Comparison of ENCODE assay signal across 8 cellular contexts in the genomic region with DNA sequence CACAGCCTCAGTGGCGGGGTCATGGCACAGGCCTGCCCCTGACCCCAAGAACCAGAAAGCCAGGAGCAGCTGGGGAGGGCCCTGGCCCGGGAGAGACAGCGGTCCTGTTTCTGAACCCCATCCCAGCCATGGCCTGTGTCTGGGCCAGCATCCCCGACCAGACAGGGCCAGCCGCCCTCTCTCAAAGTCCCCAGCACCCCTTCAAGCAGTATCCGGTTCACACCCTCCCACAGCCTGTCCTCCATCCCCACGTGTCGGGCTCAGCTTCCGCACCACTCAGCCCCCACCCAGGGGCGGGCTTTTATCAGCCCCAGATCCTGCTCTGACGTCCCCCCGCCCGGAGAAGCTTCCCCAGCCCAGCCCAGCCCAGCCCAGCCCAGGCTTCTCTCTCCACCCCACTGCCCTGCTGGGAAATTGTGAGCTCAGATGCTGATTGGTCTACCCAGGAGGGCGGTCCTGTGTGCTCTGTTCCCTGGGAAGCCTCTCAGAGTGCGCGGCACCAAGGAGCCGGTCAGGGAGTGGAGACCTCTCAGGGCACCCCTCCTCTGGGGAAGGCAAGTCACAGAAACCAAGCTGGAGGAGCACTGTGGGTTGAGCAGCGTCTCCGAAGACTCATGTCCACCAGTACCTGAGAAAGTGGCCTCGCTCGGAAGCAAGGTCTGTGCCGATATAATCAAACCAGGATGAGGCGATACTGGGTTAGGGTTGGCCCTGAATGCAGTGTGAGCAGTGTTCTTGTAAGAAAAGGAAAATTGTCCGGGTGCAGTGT. TPM values are rescaled to one million over a fixed set of nuclear protein-coding genes. Genes with fewer than 3 reads are reported as not detected.
DNase-seq lines count a peak whose midpoint lies in the region; ATAC-seq and TF ChIP-seq lines count a peak whose summit lies in the region.

No MANE protein-coding gene starts in this region.

- peaks cover 30% of the 10 kb centered on the region for H3K4me1 Mint-ChIP-seq in activated CD8-positive, alpha-beta memory T cell treated with anti-CD3 and anti-CD28 coated beads, Interleukin-2, amount 10 ng/mL, durations not matched to agents 7 days and 5 days
- H3K4me1 Mint-ChIP-seq in memory B cell = peaks cover 20% of the 10 kb centered on the region

- peak; percentile 95 for DNase-seq in AG08395 (ENCODE audit: low spot score)
- peak; percentile 87 for DNase-seq in GM20000 (ENCODE audit: low spot score)
- DNase-seq in NCI-H510A (lab: John Stamatoyannopoulos, UW) = peak; percentile 89
- peak; percentile 94 for DNase-seq in activated CD8-positive, alpha-beta memory T cell treated with anti-CD3 and anti-CD28 coated beads, Interleukin-2, amount 10 ng/mL, durations not matched to agents 7 days and 5 days
- DNase-seq in memory B cell (ENCODE audit: low spot score in 2 of 2) = no peak
- peak; percentile 66 for DNase-seq in stimulated activated CD8-positive, alpha-beta memory T cell treated with anti-CD3 and anti-CD28 coated beads, Interleukin-12 subunit alpha, Interleukin-12 subunit beta, amount 100 ng/mL, for 24 hours (ENCODE audit: extremely low read depth)

- H3K36me3 Mint-ChIP-seq in activated CD8-positive, alpha-beta memory T cell treated with anti-CD3 and anti-CD28 coated beads, Interleukin-2, amount 10 ng/mL, durations not matched to agents 7 days and 5 days = no peaks in the 10 kb centered on the region
- H3K36me3 Mint-ChIP-seq in memory B cell = no peaks in the 10 kb centered on the region

- no peak for TF ChIP-seq CTCF in GM20000 (IDR thresholded peaks at IDR 0.05; ENCODE audit: extremely low read depth, missing control alignments)

- peak overlapping the region; percentile 31 for H3K9ac ChIP-seq in endocrine pancreas (ENCODE audit: control insufficient read depth, insufficient read depth, low read length)

- H3K27ac Mint-ChIP-seq in activated CD8-positive, alpha-beta memory T cell treated with anti-CD3 and anti-CD28 coated beads, Interleukin-2, amount 10 ng/mL, durations not matched to agents 7 days and 5 days = peak overlapping the region; percentile 80
- peak overlapping the region; percentile 47 for H3K27ac Mint-ChIP-seq in memory B cell

- H3K4me1 ChIP-seq in endocrine pancreas (ENCODE audit: control insufficient read depth, insufficient read depth, low read length) = no peaks in the 10 kb centered on the region

- no peaks in the 10 kb centered on the region for H3K36me3 ChIP-seq in endocrine pancreas (ENCODE audit: control insufficient read depth, insufficient read depth, low read length)

- H3K4me3 ChIP-seq in endocrine pancreas (ENCODE audit: control insufficient read depth, insufficient read depth, low read length) = peak overlapping the region; percentile 8

- peak overlapping the region; percentile 85 for H3K4me3 Mint-ChIP-seq in activated CD8-positive, alpha-beta memory T cell treated with anti-CD3 and anti-CD28 coated beads, Interleukin-2, amount 10 ng/mL, durations not matched to agents 7 days and 5 days
- peak overlapping the region; percentile 80 for H3K4me3 Mint-ChIP-seq in memory B cell

- ATAC-seq in activated CD8-positive, alpha-beta memory T cell treated with anti-CD3 and anti-CD28 coated beads, Interleukin-2, amount 10 ng/mL, durations not matched to agents 7 days and 5 days = peak; percentile 70
- ATAC-seq in memory B cell (ENCODE audit: low read depth) (peak; percentile 19), HG02870 (IDR thresholded peaks at IDR 0.05; ENCODE audit: unreplicated experiment) (no peak)

- CTCF ChIA-PET in activated CD8-positive, alpha-beta memory T cell treated with anti-CD3 and anti-CD28 coated beads, Interleukin-2, amount 10 ng/mL, durations not matched to agents 7 days and 5 days (lab: Charles Lee) = interaction anchor here (0.8 to 8.0 kb wide), 10 partner anchors 25 to 192 kb away, joined by 3 to 217 read pairs (median 3); a partner anchor contains a TSS

- no peaks in the 10 kb centered on the region for H3K27me3 Mint-ChIP-seq in activated CD8-positive, alpha-beta memory T cell treated with anti-CD3 and anti-CD28 coated beads, Interleukin-2, amount 10 ng/mL, durations not matched to agents 7 days and 5 days
- H3K27me3 Mint-ChIP-seq in memory B cell = no peaks in the 10 kb centered on the region

- no peaks in the 10 kb centered on the region for H3K27me3 ChIP-seq in endocrine pancreas (ENCODE audit: control insufficient read depth, insufficient read depth, low read length)

- H3K9me3 Mint-ChIP-seq in activated CD8-positive, alpha-beta memory T cell treated with anti-CD3 and anti-CD28 coated beads, Interleukin-2, amount 10 ng/mL, durations not matched to agents 7 days and 5 days (ENCODE audit: low read depth) = no peaks in the 10 kb centered on the region
- no peaks in the 10 kb centered on the region for H3K9me3 Mint-ChIP-seq in memory B cell

- H3K9me3 ChIP-seq in endocrine pancreas (ENCODE audit: control insufficient read depth, low read length) = no peaks in the 10 kb centered on the region

RNA-seq across cellular contexts. Expression of a gene that starts 4.7 kb away (rescaled TPM):
- total RNA-seq in activated CD8-positive, alpha-beta memory T cell treated with anti-CD3 and anti-CD28 coated beads, Interleukin-2, amount 10 ng/mL, durations not matched to agents 7 days and 5 days = 10 to 100 TPM; 52.5 to 55.7 TPM

RNA-seq across cellular contexts. Expression of a gene that starts 28.9 kb away (rescaled TPM):
- 10 to 100 TPM; 35.0 to 42.9 TPM for total RNA-seq in activated CD8-positive, alpha-beta memory T cell treated with anti-CD3 and anti-CD28 coated beads, Interleukin-2, amount 10 ng/mL, durations not matched to agents 7 days and 5 days

Comparison
In these comparisons a context has a peak if more than half of its experiments do, and no peak if none do; other contexts are left out.
1. DNase-seq: peak in AG08395 (single experiment), GM20000 (single experiment), NCI-H510A (single experiment), activated CD8-positive, alpha-beta memory T cell treated with anti-CD3 and anti-CD28 coated beads, Interleukin-2, amount 10 ng/mL, durations not matched to agents 7 days and 5 days (single experiment) and stimulated activated CD8-positive, alpha-beta memory T cell treated with anti-CD3 and anti-CD28 coated beads, Interleukin-12 subunit alpha, Interleukin-12 subunit beta, amount 100 ng/mL, for 24 hours (single experiment); none in memory B cell (0 of 2).